ENCODE assay signal across 15 cellular contexts in genomic region chr3:184353546-184353941, GRCh38. TPM values are rescaled to one million over a fixed set of nuclear protein-coding genes. Genes with fewer than 3 reads are reported as not detected.
A peak's percentile ranks its signal among the peaks of the same experiment; 100 is the strongest.
DNase-seq lines count a peak whose midpoint lies in the region; ATAC-seq, FAIRE-seq and TF ChIP-seq lines count a peak whose summit lies in the region.
"Had no signal": no experiment of that assay in that cellular context is flagged by ENCODE, and none has a peak within 500 bp of the region (broad histone marks: within the 10 kb centered on the region; RNA-seq: fewer than 3 reads in every experiment).

No MANE protein-coding gene starts in this region.

- no peak for ATAC-seq in activated naive CD8-positive, alpha-beta T cell treated with anti-CD3 and anti-CD28 coated beads, Interleukin-2, amount 10 ng/mL, durations not matched to agents 7 days and 5 days (ENCODE audit: low read depth)
- no peak for ATAC-seq in activated naive CD8-positive, alpha-beta T cell treated with anti-CD3 and anti-CD28 coated beads, Interleukin-2, amount 50 U/mL, for 24 hours
- ATAC-seq in RWPE2 (ENCODE audit: low read depth), result no peak
- ATAC-seq in effector memory CD8-positive, alpha-beta T cell (replicated peaks), result no peak

- H3K9me3 ChIP-seq in RWPE2 (ENCODE audit: severe bottlenecking), result no peaks in the 10 kb centered on the region
- no peaks in the 10 kb centered on the region for H3K9me3 ChIP-seq in MG63
- H3K9me3 ChIP-seq: HAP-1 had no signal

- no peaks in the 10 kb centered on the region for H3K36me3 Mint-ChIP-seq in activated naive CD8-positive, alpha-beta T cell treated with anti-CD3 and anti-CD28 coated beads, Interleukin-2, amount 10 ng/mL, durations not matched to agents 7 days and 5 days
- peaks cover 7% of the 10 kb centered on the region for H3K36me3 Mint-ChIP-seq in activated naive CD8-positive, alpha-beta T cell treated with anti-CD3 and anti-CD28 coated beads, Interleukin-2, amount 50 U/mL, for 24 hours (ENCODE audit: low read depth)
- H3K36me3 Mint-ChIP-seq in effector memory CD8-positive, alpha-beta T cell (ENCODE audit: insufficient read depth), result peaks cover 2% of the 10 kb centered on the region

- H3K27me3 Mint-ChIP-seq in activated naive CD8-positive, alpha-beta T cell treated with anti-CD3 and anti-CD28 coated beads, Interleukin-2, amount 10 ng/mL, durations not matched to agents 7 days and 5 days, result no peaks in the 10 kb centered on the region
- no peaks in the 10 kb centered on the region for H3K27me3 Mint-ChIP-seq in activated naive CD8-positive, alpha-beta T cell treated with anti-CD3 and anti-CD28 coated beads, Interleukin-2, amount 50 U/mL, for 24 hours
- H3K27me3 Mint-ChIP-seq in effector memory CD8-positive, alpha-beta T cell, result no peaks in the 10 kb centered on the region
- H3K27me3 Mint-ChIP-seq: B cell; CD4-positive, alpha-beta T cell had no signal

- no peaks in the 10 kb centered on the region for H3K27me3 ChIP-seq in RWPE2 (ENCODE audit: insufficient read depth, poor library complexity, severe bottlenecking)
- no peaks in the 10 kb centered on the region for H3K27me3 ChIP-seq in MG63

- H3K4me3 ChIP-seq in RWPE2 (ENCODE audit: severe bottlenecking) (no peak overlapping the region), MG63 (no peak overlapping the region)
- H3K4me3 ChIP-seq: GM23338, HAP-1 had no signal

- H3K36me3 ChIP-seq in RWPE2 (ENCODE audit: low read depth) (peaks cover 26% of the 10 kb centered on the region), MG63 (0 out of 2 replicates have a peak, but pooled peaks cover 5% of the 10 kb centered on the region)

- peaks cover 2% of the 10 kb centered on the region for H3K4me1 Mint-ChIP-seq in activated naive CD8-positive, alpha-beta T cell treated with anti-CD3 and anti-CD28 coated beads, Interleukin-2, amount 10 ng/mL, durations not matched to agents 7 days and 5 days
- no peaks in the 10 kb centered on the region for H3K4me1 Mint-ChIP-seq in activated naive CD8-positive, alpha-beta T cell treated with anti-CD3 and anti-CD28 coated beads, Interleukin-2, amount 50 U/mL, for 24 hours
- peaks cover 0 to 3% of the 10 kb centered on the region in 2 donors for H3K4me1 Mint-ChIP-seq in effector memory CD8-positive, alpha-beta T cell (ENCODE audit: low read depth in 2 of 2)
- H3K4me1 Mint-ChIP-seq: B cell had no signal

- DNase-seq in activated naive CD8-positive, alpha-beta T cell treated with anti-CD3 and anti-CD28 coated beads, Interleukin-2, amount 10 ng/mL, durations not matched to agents 7 days and 5 days, result no peak
- DNase-seq in activated naive CD8-positive, alpha-beta T cell treated with anti-CD3 and anti-CD28 coated beads, Interleukin-2, amount 50 U/mL, for 24 hours, result no peak
- peak; percentile 45 for DNase-seq in RWPE2 (ENCODE audit: low spot score)
- DNase-seq in effector memory CD8-positive, alpha-beta T cell, result no peak
- DNase-seq in posterior vena cava (ENCODE audit: low spot score), result peak; percentile 75
- no peak for DNase-seq in MG63
- no peak for DNase-seq in RCC 7860 (ENCODE audit: low spot score)
- DNase-seq: DMS 273 treated with DMSO at 0.1 percent for 48 hours had no signal

- POLR2A ChIA-PET in activated naive CD8-positive, alpha-beta T cell treated with anti-CD3 and anti-CD28 coated beads, Interleukin-2, amount 10 ng/mL, durations not matched to agents 7 days and 5 days (lab: Charles Lee), result interaction anchor here (1.8 kb wide), 1 partner anchor 8 kb away, joined by 6 read pairs; the partner anchor contains the start of genes CLCN2 and POLR2H

- intact Hi-C loops in posterior vena cava (cut with DNase I), result no loop called here

- no peaks in the 10 kb centered on the region for H3K4me1 ChIP-seq in RWPE2 (ENCODE audit: insufficient read depth, poor library complexity, severe bottlenecking)
- H3K4me1 ChIP-seq: HAP-1 had no signal

- no peak for TF ChIP-seq CTCF in RWPE2 (IDR thresholded peaks at IDR 0.05; ENCODE audit: poor library complexity, severe bottlenecking)

- no peak overlapping the region for H3K4me3 Mint-ChIP-seq in activated naive CD8-positive, alpha-beta T cell treated with anti-CD3 and anti-CD28 coated beads, Interleukin-2, amount 10 ng/mL, durations not matched to agents 7 days and 5 days
- no peak overlapping the region for H3K4me3 Mint-ChIP-seq in activated naive CD8-positive, alpha-beta T cell treated with anti-CD3 and anti-CD28 coated beads, Interleukin-2, amount 50 U/mL, for 24 hours
- peak overlapping the region; percentile 22 to 25 for H3K4me3 Mint-ChIP-seq in effector memory CD8-positive, alpha-beta T cell
- H3K4me3 Mint-ChIP-seq: B cell; CD4-positive, alpha-beta T cell; GM23338 had no signal

- FAIRE-seq in RCC 7860 (lab: Jason Lieb, UNC), result no peak

- no peaks in the 10 kb centered on the region for H3K9me3 Mint-ChIP-seq in activated naive CD8-positive, alpha-beta T cell treated with anti-CD3 and anti-CD28 coated beads, Interleukin-2, amount 10 ng/mL, durations not matched to agents 7 days and 5 days
- H3K9me3 Mint-ChIP-seq in activated naive CD8-positive, alpha-beta T cell treated with anti-CD3 and anti-CD28 coated beads, Interleukin-2, amount 50 U/mL, for 24 hours, result no peaks in the 10 kb centered on the region
- no peaks in the 10 kb centered on the region for H3K9me3 Mint-ChIP-seq in effector memory CD8-positive, alpha-beta T cell
- H3K9me3 Mint-ChIP-seq: CD4-positive, alpha-beta T cell; GM23338 had no signal

- peak overlapping the region; percentile 48 for H3K27ac Mint-ChIP-seq in activated naive CD8-positive, alpha-beta T cell treated with anti-CD3 and anti-CD28 coated beads, Interleukin-2, amount 10 ng/mL, durations not matched to agents 7 days and 5 days
- no peak overlapping the region for H3K27ac Mint-ChIP-seq in activated naive CD8-positive, alpha-beta T cell treated with anti-CD3 and anti-CD28 coated beads, Interleukin-2, amount 50 U/mL, for 24 hours
- H3K27ac Mint-ChIP-seq in effector memory CD8-positive, alpha-beta T cell, result no peak overlapping the region
- H3K27ac Mint-ChIP-seq: B cell; CD4-positive, alpha-beta T cell; GM23338 had no signal

- H3K27ac ChIP-seq in RWPE2 (ENCODE audit: poor library complexity, severe bottlenecking), result no peak overlapping the region

RNA-seq across cellular contexts. Expression of gene CLCN2, which starts 7.9 kb away (rescaled TPM):
- 1 to 10 TPM; 5.7 to 6.8 TPM for total RNA-seq in activated naive CD8-positive, alpha-beta T cell treated with anti-CD3 and anti-CD28 coated beads, Interleukin-2, amount 10 ng/mL, durations not matched to agents 7 days and 5 days
- 1 to 10 TPM; 3.7 to 4.0 TPM for total RNA-seq in posterior vena cava
- total RNA-seq in MG63 (2014; rRNA removed; shearing (Covaris generic); ENCODE audit: low replicate concordance), result 2.6 and 2.9 TPM in 2 replicates

RNA-seq across cellular contexts. Expression of gene POLR2H, which starts 8.0 kb away (rescaled TPM):
- total RNA-seq in activated naive CD8-positive, alpha-beta T cell treated with anti-CD3 and anti-CD28 coated beads, Interleukin-2, amount 10 ng/mL, durations not matched to agents 7 days and 5 days, result 10 to 100 TPM; 86.5 to 88.2 TPM
- 10 to 100 TPM; 39.1 to 42.7 TPM for total RNA-seq in posterior vena cava
- total RNA-seq in MG63 (2014; rRNA removed; shearing (Covaris generic); ENCODE audit: low replicate concordance), result 138 and 139 TPM in 2 replicates

RNA-seq across cellular contexts. Expression of gene FAM131A, which starts 16.1 kb away (rescaled TPM):
- 1 to 10 TPM; 5.5 to 6.1 TPM for total RNA-seq in activated naive CD8-positive, alpha-beta T cell treated with anti-CD3 and anti-CD28 coated beads, Interleukin-2, amount 10 ng/mL, durations not matched to agents 7 days and 5 days
- 10 to 100 TPM; 30.4 to 37.4 TPM for total RNA-seq in posterior vena cava
- total RNA-seq in MG63 (2014; rRNA removed; shearing (Covaris generic); ENCODE audit: low replicate concordance), result 4.8 and 8.8 TPM in 2 replicates

RNA-seq across cellular contexts. Expression of gene THPO, which starts 24.5 kb away (rescaled TPM):
- not detected for total RNA-seq in activated naive CD8-positive, alpha-beta T cell treated with anti-CD3 and anti-CD28 coated beads, Interleukin-2, amount 10 ng/mL, durations not matched to agents 7 days and 5 days
- 1 to 10 TPM in 1 of 2 donors, under 1 TPM in 1; 0.71 to 1.1 TPM for total RNA-seq in posterior vena cava
- total RNA-seq in MG63 (2014; rRNA removed; shearing (Covaris generic); ENCODE audit: low replicate concordance), result not detected in 2 replicates
- total RNA-seq: B cell; Calu3; CD4-positive, alpha-beta T cell; Daoy; HT1080 had no signal

RNA-seq across cellular contexts. Expression of gene CHRD, which starts 26.3 kb away (rescaled TPM):
- total RNA-seq in activated naive CD8-positive, alpha-beta T cell treated with anti-CD3 and anti-CD28 coated beads, Interleukin-2, amount 10 ng/mL, durations not matched to agents 7 days and 5 days, result not detected
- 10 to 100 TPM; 18.6 to 32.6 TPM for total RNA-seq in posterior vena cava
- total RNA-seq in MG63 (2014; rRNA removed; shearing (Covaris generic); ENCODE audit: low replicate concordance), result 0.03 TPM in 1 of 2 replicates, not detected in the other
- total RNA-seq: B cell, Calu3 had no signal

Comparison
In these comparisons a context has a peak if more than half of its experiments do, and no peak if none do; other contexts are left out.
1. DNase-seq: peak in RWPE2 (single experiment) and posterior vena cava (single experiment); none in activated naive CD8-positive, alpha-beta T cell treated with anti-CD3 and anti-CD28 coated beads, Interleukin-2, amount 10 ng/mL, durations not matched to agents 7 days and 5 days (single experiment), activated naive CD8-positive, alpha-beta T cell treated with anti-CD3 and anti-CD28 coated beads, Interleukin-2, amount 50 U/mL, for 24 hours (single experiment), effector memory CD8-positive, alpha-beta T cell (0 of 3), MG63 (single experiment) and RCC 7860 (single experiment).
2. H3K4me3 Mint-ChIP-seq: peak in effector memory CD8-positive, alpha-beta T cell (2 of 2); none in activated naive CD8-positive, alpha-beta T cell treated with anti-CD3 and anti-CD28 coated beads, Interleukin-2, amount 10 ng/mL, durations not matched to agents 7 days and 5 days (single experiment) and activated naive CD8-positive, alpha-beta T cell treated with anti-CD3 and anti-CD28 coated beads, Interleukin-2, amount 50 U/mL, for 24 hours (single experiment).